In genomic region chr22:50605349-50606074, GRCh38 we compare ENCODE assay signal across 27 cellular contexts. TPM values are rescaled to one million over a fixed set of nuclear protein-coding genes. Genes with fewer than 3 reads are reported as not detected.
A peak's percentile ranks its signal among the peaks of the same experiment; 100 is the strongest.
DNase-seq lines count a peak whose midpoint lies in the region; ATAC-seq, FAIRE-seq and TF ChIP-seq lines count a peak whose summit lies in the region.
"Had no signal": no experiment of that assay in that cellular context is flagged by ENCODE, and none has a peak within 500 bp of the region (broad histone marks: within the 10 kb centered on the region; RNA-seq: fewer than 3 reads in every experiment).

No MANE protein-coding gene starts in this region.

- TF ChIP-seq POLR2A in spleen (IDR thresholded peaks at IDR 0.05) = no peak

- no peak overlapping the region for H3K4me3 Mint-ChIP-seq in natural killer cell treated with Interleukin-12 subunit alpha and Interleukin-12 subunit beta and Interleukin-15 and Interleukin-18, amount 100 ng/mL, for 72 hours
- no peak overlapping the region for H3K4me3 Mint-ChIP-seq in natural killer cell
- H3K4me3 Mint-ChIP-seq: CD4-positive, CD25-positive, alpha-beta regulatory T cell had no signal

- H3K27ac ChIP-seq in kidney (ENCODE audit: low read depth in 2 of 2, low read length in 2 of 2) (no peak overlapping the region), spleen (no peak overlapping the region), colonic mucosa (no peak overlapping the region)
- H3K27ac ChIP-seq: A549, SJCRH30 had no signal

- intact Hi-C loops in natural killer cell (cut with micrococcal nuclease) (no loop called here), kidney (cut with DNase I) (no loop called here), spleen (cut with DNase I; ENCODE audit: low total_unique reads) (no loop called here), colonic mucosa (cut with DNase I) (no loop called here)

- H3K9me3 ChIP-seq in kidney (ENCODE audit: control insufficient read depth in 1 of 2, low read length in 2 of 2) (no peaks in the 10 kb centered on the region), spleen (no peaks in the 10 kb centered on the region), colonic mucosa (no peaks in the 10 kb centered on the region)
- H3K9me3 ChIP-seq: A549, BE2C had no signal

- FAIRE-seq in kidney (lab: Jason Lieb, UNC) = no peak
- FAIRE-seq: A549, D721Med, G401.6 had no signal

- H3K36me3 ChIP-seq in kidney (ENCODE audit: control insufficient read depth in 1 of 2, insufficient read depth in 2 of 2, low read length in 2 of 2) (no peaks in the 10 kb centered on the region), spleen (no peaks in the 10 kb centered on the region), colonic mucosa (no peaks in the 10 kb centered on the region)
- H3K36me3 ChIP-seq: SJCRH30 had no signal

- ATAC-seq in natural killer cell treated with Interleukin-12 subunit alpha and Interleukin-12 subunit beta and Interleukin-15 and Interleukin-18, amount 100 ng/mL, for 72 hours = no peak
- no peak for ATAC-seq in natural killer cell
- ATAC-seq: PC-3, Right ventricle myocardium inferior, SK-N-SH treated with all-trans-retinoic acid at 6 μM for 48 hours had no signal

- no peaks in the 10 kb centered on the region for H3K36me3 Mint-ChIP-seq in natural killer cell treated with Interleukin-12 subunit alpha and Interleukin-12 subunit beta and Interleukin-15 and Interleukin-18, amount 100 ng/mL, for 72 hours
- H3K36me3 Mint-ChIP-seq in natural killer cell = no peaks in the 10 kb centered on the region
- H3K36me3 Mint-ChIP-seq: CD4-positive, CD25-positive, alpha-beta regulatory T cell had no signal

- peaks cover 5 to 8% of the 10 kb centered on the region in 2 donors for H3K4me1 Mint-ChIP-seq in natural killer cell treated with Interleukin-12 subunit alpha and Interleukin-12 subunit beta and Interleukin-15 and Interleukin-18, amount 100 ng/mL, for 72 hours (ENCODE audit: low read depth in 2 of 2)
- peaks cover 0 to 10% of the 10 kb centered on the region in 2 donors for H3K4me1 Mint-ChIP-seq in natural killer cell

- peak; percentile 55 for DNase-seq in natural killer cell treated with Interleukin-12 subunit alpha and Interleukin-12 subunit beta and Interleukin-15 and Interleukin-18, amount 100 ng/mL, for 72 hours (ENCODE audit: low spot score)
- DNase-seq in natural killer cell = no peak
- DNase-seq in GM20000 (ENCODE audit: low spot score) = peak; percentile 33
- peak; percentile 66 for DNase-seq in kidney
- DNase-seq in spleen = peak; percentile 39
- DNase-seq in DMS 273 treated with DMSO at 0.1 percent for 48 hours (lab: John Stamatoyannopoulos, UW) = no peak
- DNase-seq in DMS79 (lab: John Stamatoyannopoulos, UW) = no peak
- DNase-seq in colonic mucosa = no peak
- DNase-seq: BE2C; CD4-positive, CD25-positive, alpha-beta regulatory T cell; DMS53; IMR-90; KG1; MM.1S; NCI-H2029; NCI-H446; NCI-H524 treated with DMSO at 0.1 percent for 48 hours; NCI-H774; NK-92 treated with Interleukin-12 subunit alpha and Interleukin-12 subunit beta, amount 100 ng/mL, for 24 hours; PC-3; SJCRH30 had no signal

- peaks cover 29 to 33% of the 10 kb centered on the region in 2 donors for H3K27me3 Mint-ChIP-seq in natural killer cell treated with Interleukin-12 subunit alpha and Interleukin-12 subunit beta and Interleukin-15 and Interleukin-18, amount 100 ng/mL, for 72 hours
- peaks cover 28 to 43% of the 10 kb centered on the region in 2 donors for H3K27me3 Mint-ChIP-seq in natural killer cell (ENCODE audit: low read depth in 2 of 2)

- H3K27ac Mint-ChIP-seq in natural killer cell treated with Interleukin-12 subunit alpha and Interleukin-12 subunit beta and Interleukin-15 and Interleukin-18, amount 100 ng/mL, for 72 hours = no peak overlapping the region
- no peak overlapping the region for H3K27ac Mint-ChIP-seq in natural killer cell
- H3K27ac Mint-ChIP-seq: CD4-positive, CD25-positive, alpha-beta regulatory T cell had no signal

- H3K9me3 Mint-ChIP-seq in natural killer cell treated with Interleukin-12 subunit alpha and Interleukin-12 subunit beta and Interleukin-15 and Interleukin-18, amount 100 ng/mL, for 72 hours = no peaks in the 10 kb centered on the region
- H3K9me3 Mint-ChIP-seq in natural killer cell = no peaks in the 10 kb centered on the region

- H3K4me1 ChIP-seq in kidney (ENCODE audit: control insufficient read depth in 1 of 2, insufficient read depth in 1 of 2, low read depth in 1 of 2, low read length in 2 of 2) (no peaks in the 10 kb centered on the region), spleen (peaks cover 0 to 22% (median 8%) of the 10 kb centered on the region in 6 donors), colonic mucosa (no peaks in the 10 kb centered on the region)

- 77 to 85% (median 81%) methylated on average over 22 to 37 of the region's 37 CpGs for WGBS in spleen, 5 donors

- H3K27me3 ChIP-seq in spleen (replicated peaks in 1 of 7) (peaks cover 0 to 89% (median 39%) of the 10 kb centered on the region in 7 donors), colonic mucosa (peaks cover 32% of the 10 kb centered on the region)
- H3K27me3 ChIP-seq: BE2C had no signal

- TF ChIP-seq CTCF in natural killer cell (IDR thresholded peaks at IDR 0.05) = no peak
- no peak for TF ChIP-seq CTCF in GM20000 (IDR thresholded peaks at IDR 0.05; ENCODE audit: extremely low read depth, missing control alignments)
- TF ChIP-seq CTCF in kidney (IDR thresholded peaks at IDR 0.05; ENCODE audit: borderline replicate concordance, extremely low read depth, insufficient read depth) = no peak
- TF ChIP-seq CTCF in spleen (IDR thresholded peaks at IDR 0.05 in 8 of 11, conservative IDR thresholded peaks at IDR 0.05 in 3 of 11) = no peak
- TF ChIP-seq CTCF in colonic mucosa (IDR thresholded peaks at IDR 0.05) = no peak

- H3K4me3 ChIP-seq in kidney (ENCODE audit: low read length in 2 of 2) (no peak overlapping the region), spleen (no peak overlapping the region), colonic mucosa (no peak overlapping the region)
- H3K4me3 ChIP-seq: A549, SJCRH30 had no signal

- H3K9ac ChIP-seq in kidney (ENCODE audit: low read length in 2 of 2) (no peak overlapping the region), colonic mucosa (ENCODE audit: low read depth in 2 of 2, low read length in 2 of 2) (no peak overlapping the region)

RNA-seq across cellular contexts. Expression of gene MAPK8IP2, which starts 4.9 kb away (rescaled TPM):
- total RNA-seq in natural killer cell treated with Interleukin-12 subunit alpha and Interleukin-12 subunit beta and Interleukin-15 and Interleukin-18, amount 100 ng/mL, for 72 hours = under 1 TPM; 0.08 to 0.21 TPM
- total RNA-seq in natural killer cell (under 1 TPM; 0.14 to 0.26 (median 0.18) TPM), kidney (1.1 TPM), spleen (1 to 10 TPM in 3 of 7 donors, under 1 TPM in 4; 0.64 to 2.7 (median 0.79) TPM), colonic mucosa (1 to 10 TPM; 1.2 to 1.4 TPM)
- polyA plus RNA-seq in kidney (ENCODE audit: insufficient read depth, low read depth, low replicate concordance) (1.0 TPM), spleen (under 1 TPM; 0.22 to 0.99 (median 0.29) TPM)
- polyA plus RNA-seq: CD4-positive, CD25-positive, alpha-beta regulatory T cell had no signal

RNA-seq across cellular contexts. Expression of gene ARSA, which starts 22.4 kb away (rescaled TPM):
- total RNA-seq in natural killer cell treated with Interleukin-12 subunit alpha and Interleukin-12 subunit beta and Interleukin-15 and Interleukin-18, amount 100 ng/mL, for 72 hours = 10 to 100 TPM; 35.7 to 38.9 TPM
- total RNA-seq in natural killer cell = 10 to 100 TPM; 69.2 to 77.8 (median 69.3) TPM
- 53.0 TPM for total RNA-seq in kidney
- 52.8 TPM for polyA plus RNA-seq in kidney (ENCODE audit: insufficient read depth, low read depth, low replicate concordance)
- total RNA-seq in spleen = 10 to 100 TPM; 51.0 to 80.2 (median 58.7) TPM
- 100 to 1,000 TPM in 1 of 3 donors, 10 to 100 TPM in 2; 26.0 to 108 (median 86.7) TPM for polyA plus RNA-seq in spleen
- total RNA-seq in colonic mucosa = 10 to 100 TPM; 40.6 to 61.0 TPM

RNA-seq across cellular contexts. Expression of gene CHKB, which starts 22.9 kb away (rescaled TPM):
- 100 to 1,000 TPM; 120 to 130 TPM for total RNA-seq in natural killer cell treated with Interleukin-12 subunit alpha and Interleukin-12 subunit beta and Interleukin-15 and Interleukin-18, amount 100 ng/mL, for 72 hours
- total RNA-seq in natural killer cell (100 to 1,000 TPM; 166 to 204 (median 180) TPM), kidney (91.7 TPM), spleen (100 to 1,000 TPM in 5 of 7 donors, 10 to 100 TPM in 2; 94.4 to 142 (median 111) TPM), colonic mucosa (10 to 100 TPM; 52.6 to 89.7 TPM)
- polyA plus RNA-seq in kidney (ENCODE audit: insufficient read depth, low read depth, low replicate concordance) (73.0 TPM), spleen (100 to 1,000 TPM; 161 to 502 (median 339) TPM)

RNA-seq across cellular contexts. Expression of gene CPT1B, which starts 27.3 kb away (rescaled TPM):
- total RNA-seq in natural killer cell treated with Interleukin-12 subunit alpha and Interleukin-12 subunit beta and Interleukin-15 and Interleukin-18, amount 100 ng/mL, for 72 hours = 100 to 1,000 TPM in 1 of 2 donors, 10 to 100 TPM in 1; 40.3 to 102 TPM
- total RNA-seq in natural killer cell (10 to 100 TPM; 53.1 to 75.7 (median 55.5) TPM), kidney (34.3 TPM), spleen (10 to 100 TPM; 25.0 to 46.4 (median 31.5) TPM), colonic mucosa (10 to 100 TPM; 20.1 to 21.7 TPM)
- polyA plus RNA-seq in kidney (ENCODE audit: insufficient read depth, low read depth, low replicate concordance) (20.6 TPM), spleen (10 to 100 TPM; 23.6 to 55.3 (median 37.0) TPM)

RNA-seq across cellular contexts. Expression of gene SYCE3, which starts 42.8 kb away (rescaled TPM):
- not detected for total RNA-seq in natural killer cell treated with Interleukin-12 subunit alpha and Interleukin-12 subunit beta and Interleukin-15 and Interleukin-18, amount 100 ng/mL, for 72 hours
- total RNA-seq in natural killer cell (not detected), kidney (not detected), spleen (1 to 10 TPM in 1 of 7 donors, not detected in 6; 3.0 TPM), colonic mucosa (not detected)
- polyA plus RNA-seq in kidney (ENCODE audit: insufficient read depth, low read depth, low replicate concordance) (4.6 TPM), spleen (under 1 TPM in 1 of 3 donors, not detected in 2; 0.50 TPM)
- total RNA-seq: CD4-positive, CD25-positive, alpha-beta regulatory T cell; H4; IMR-90; Right ventricle myocardium inferior; SJCRH30 had no signal
- polyA plus RNA-seq: CD4-positive, CD25-positive, alpha-beta regulatory T cell; IMR-90 had no signal

Comparison
In these comparisons a context has a peak if more than half of its experiments do, and no peak if none do; other contexts are left out.
1. DNase-seq: peak in natural killer cell treated with Interleukin-12 subunit alpha and Interleukin-12 subunit beta and Interleukin-15 and Interleukin-18, amount 100 ng/mL, for 72 hours (single experiment), GM20000 (single experiment), kidney (single experiment) and spleen (single experiment); none in natural killer cell (single experiment), DMS 273 treated with DMSO at 0.1 percent for 48 hours (single experiment), DMS79 (single experiment) and colonic mucosa (single experiment).